8 cellular contexts compared by ENCODE assay signal in genomic region chr5:136080113-136080482, GRCh38. TPM values are rescaled to one million over a fixed set of nuclear protein-coding genes. Genes with fewer than 3 reads are reported as not detected.
DNase-seq lines count a peak whose midpoint lies in the region; ATAC-seq, FAIRE-seq and TF ChIP-seq lines count a peak whose summit lies in the region.

No MANE protein-coding gene starts in this region.

- TF ChIP-seq CTCF in liver (IDR thresholded peaks at IDR 0.05; ENCODE audit: low read depth, low read length, missing input control) (no peak), HepG2 (CRISPR knock-in tag; IDR thresholded peaks at IDR 0.05) (no peak), kidney (IDR thresholded peaks at IDR 0.05; ENCODE audit: borderline replicate concordance, extremely low read depth, insufficient read depth) (no peak)

- no peaks in the 10 kb centered on the region for H3K79me2 ChIP-seq in HepG2 (ENCODE audit: insufficient read depth, low read length)

- TF ChIP-seq RAD21 in liver (IDR thresholded peaks at IDR 0.05), result no peak
- TF ChIP-seq RAD21 in HepG2 (CRISPR knock-in tag; IDR thresholded peaks at IDR 0.05), result no peak

- DNase-seq in HepG2 (ENCODE audit: low spot score), result no peak
- no peak for DNase-seq in activated CD4-positive, alpha-beta memory T cell treated with anti-CD3 and anti-CD28 coated beads, Interleukin-2, amount 10 ng/mL, durations not matched to agents 7 days and 5 days
- no peak for DNase-seq in kidney
- no peak for DNase-seq in aorta
- no peak for DNase-seq in HuH-7 (ENCODE audit: low spot score)
- DNase-seq in NCI-H2081 (lab: John Stamatoyannopoulos, UW), result no peak
- DNase-seq in SKM-1 treated with dmso at 0.1 percent for 144 hours (lab: John Stamatoyannopoulos, UW; ENCODE audit: unreplicated experiment), result no peak

- TF ChIP-seq EP300 in HepG2 (IDR thresholded peaks at IDR 0.05; ENCODE audit: low read depth in 2 of 2, low read length in 2 of 2) (no peak), HepG2 (CRISPR knock-in tag; IDR thresholded peaks at IDR 0.05; ENCODE audit: borderline replicate concordance) (no peak)

- H3K9me3 ChIP-seq in liver (ENCODE audit: control insufficient read depth in 4 of 4, low read length in 3 of 4) (no peaks in the 10 kb centered on the region), HepG2 (ENCODE audit: low read length) (no peaks in the 10 kb centered on the region), kidney (ENCODE audit: control insufficient read depth in 1 of 2, low read length in 2 of 2) (no peaks in the 10 kb centered on the region), aorta (ENCODE audit: control insufficient read depth, low read length) (no peaks in the 10 kb centered on the region)

- ATAC-seq in HepG2 (no peak), aorta (ENCODE audit: low FRiP score) (peak; percentile 40)

- no peaks in the 10 kb centered on the region for H4K20me1 ChIP-seq in HepG2 (ENCODE audit: insufficient read depth, low read length)

- H3K4me3 ChIP-seq in liver (ENCODE audit: low read depth in 1 of 3, low read length in 3 of 3) (peak overlapping the region; percentile 1 to 13 (median 2)), HepG2 (replicated peaks in 1 of 3; ENCODE audit: insufficient read depth in 1 of 3, low read depth in 2 of 3, low read length in 3 of 3) (no peak overlapping the region), kidney (ENCODE audit: low read length in 2 of 2) (peak overlapping the region; percentile 46 to 57), aorta (ENCODE audit: low read length in 2 of 2) (no peak overlapping the region)

- peaks cover 5% of the 10 kb centered on the region for H3K4me1 Mint-ChIP-seq in activated CD4-positive, alpha-beta memory T cell treated with anti-CD3 and anti-CD28 coated beads, Interleukin-2, amount 10 ng/mL, durations not matched to agents 7 days and 5 days

- intact Hi-C loops in HepG2 (cut with micrococcal nuclease; ENCODE audit: unreplicated experiment) (loop anchor here (5.0 kb wide), 1 partner anchor 92 kb away; no protein-coding TSS in a partner anchor), kidney (cut with DNase I) (no loop called here), aorta (cut with DNase I) (loop anchor here (5.0 to 10.0 kb wide), 3 partner anchors 52 to 193 kb away; partner anchors contain the start of gene SMAD5 (in 1 of the 2))

- H3K9ac ChIP-seq in liver (ENCODE audit: low read depth in 1 of 2, low read length in 2 of 2), result peak overlapping the region in 1 of 2 donors; percentile 45
- no peak overlapping the region for H3K9ac ChIP-seq in HepG2 (ENCODE audit: insufficient read depth, low read depth, low read length)
- H3K9ac ChIP-seq in kidney (ENCODE audit: low read length in 2 of 2), result peak overlapping the region in 1 of 2 donors; percentile 74

- peak overlapping the region; percentile 85 to 86 for H3K27ac ChIP-seq in liver (ENCODE audit: low read depth in 1 of 2, low read length in 2 of 2)
- no peak overlapping the region for H3K27ac ChIP-seq in HepG2 (ENCODE audit: extremely low read length, insufficient read depth, low read length)
- peak overlapping the region in 1 of 2 donors; percentile 65 for H3K27ac ChIP-seq in kidney (ENCODE audit: low read depth in 2 of 2, low read length in 2 of 2)
- no peak overlapping the region for H3K27ac ChIP-seq in aorta (ENCODE audit: low read depth in 1 of 2, low read length in 2 of 2)

- no peak for TF ChIP-seq POLR2A in HepG2 (IDR thresholded peaks at IDR 0.05; ENCODE audit: insufficient read depth in 1 of 2, low read depth in 2 of 2, low read length in 2 of 2)

- H3K4me2 ChIP-seq in HepG2 (ENCODE audit: low read depth, low read length), result no peak overlapping the region

- no peaks in the 10 kb centered on the region for H3K36me3 ChIP-seq in liver (ENCODE audit: control insufficient read depth in 4 of 4, insufficient read depth in 3 of 4, low read depth in 1 of 4, low read length in 3 of 4)
- H3K36me3 ChIP-seq in HepG2 (replicated peaks in 1 of 2; ENCODE audit: control insufficient read depth in 1 of 2, insufficient read depth in 2 of 2, low read length in 2 of 2), result no peaks in the 10 kb centered on the region
- H3K36me3 ChIP-seq in kidney (ENCODE audit: control insufficient read depth in 1 of 2, insufficient read depth in 2 of 2, low read length in 2 of 2), result no peaks in the 10 kb centered on the region
- no peaks in the 10 kb centered on the region for H3K36me3 ChIP-seq in aorta (ENCODE audit: control insufficient read depth in 1 of 2, insufficient read depth in 2 of 2, low read length in 1 of 2)

- peaks cover 2 to 31% (median 9%) of the 10 kb centered on the region in 4 donors for H3K4me1 ChIP-seq in liver (ENCODE audit: control insufficient read depth in 4 of 4, insufficient read depth in 4 of 4, low read length in 3 of 4)
- peaks cover 29% of the 10 kb centered on the region for H3K4me1 ChIP-seq in HepG2 (ENCODE audit: insufficient read depth, low read length)
- H3K4me1 ChIP-seq in kidney (ENCODE audit: control insufficient read depth in 1 of 2, insufficient read depth in 1 of 2, low read depth in 1 of 2, low read length in 2 of 2), result peaks cover 4 to 11% of the 10 kb centered on the region in 2 donors
- H3K4me1 ChIP-seq in aorta (ENCODE audit: control insufficient read depth in 1 of 2, insufficient read depth in 2 of 2, low read length in 2 of 2), result no peaks in the 10 kb centered on the region

- H2AFZ ChIP-seq in HepG2 (ENCODE audit: low read length), result no peak overlapping the region

- CTCF ChIA-PET in HepG2 (lab: Yijun Ruan, JAX; ENCODE audit: low intra/inter-chr PET ratio, low total read pairs), result interaction anchor here (3.6 kb wide), 1 partner anchor 192 kb away, joined by 23 read pairs; no protein-coding TSS in a partner anchor
- CTCF ChIA-PET in activated CD4-positive, alpha-beta memory T cell treated with anti-CD3 and anti-CD28 coated beads, Interleukin-2, amount 10 ng/mL, durations not matched to agents 7 days and 5 days (lab: Charles Lee), result interaction anchor here (1.0 to 1.1 kb wide), 2 partner anchors 135 to 137 kb away, joined by 3 read pairs; no protein-coding TSS in a partner anchor

- in situ Hi-C loops in HepG2 (cut with HindIII; ENCODE audit: extremely low pct_ligation_motif_present, low pct_unique_long_range_greater_than_20kb), result loop anchor here (5.0 kb wide), 1 partner anchor 193 kb away; no protein-coding TSS in a partner anchor

- 70% methylated on average over 13 of the region's 13 CpGs for WGBS in liver
- 97% methylated on average over 13 of the region's 13 CpGs for WGBS in HepG2 (ENCODE audit: low lambda C conversion rate)
- WGBS in aorta, 2 donors, result 4 to 50% methylated on average over 13 of the region's 13 CpGs

- peak overlapping the region; percentile 36 for H3K4me3 Mint-ChIP-seq in activated CD4-positive, alpha-beta memory T cell treated with anti-CD3 and anti-CD28 coated beads, Interleukin-2, amount 10 ng/mL, durations not matched to agents 7 days and 5 days

- BruUV-seq in HepG2 (replicated peaks; lab: Mats Ljungman, UMichigan), result no TSS peak

- H3K27me3 Mint-ChIP-seq in activated CD4-positive, alpha-beta memory T cell treated with anti-CD3 and anti-CD28 coated beads, Interleukin-2, amount 10 ng/mL, durations not matched to agents 7 days and 5 days, result peaks cover 43% of the 10 kb centered on the region

- POLR2A ChIA-PET in HepG2 (lab: Yijun Ruan, JAX), result no interaction called here
- POLR2A ChIA-PET in activated CD4-positive, alpha-beta memory T cell treated with anti-CD3 and anti-CD28 coated beads, Interleukin-2, amount 10 ng/mL, durations not matched to agents 7 days and 5 days (lab: Charles Lee), result no interaction called here

- no peaks in the 10 kb centered on the region for H3K36me3 Mint-ChIP-seq in activated CD4-positive, alpha-beta memory T cell treated with anti-CD3 and anti-CD28 coated beads, Interleukin-2, amount 10 ng/mL, durations not matched to agents 7 days and 5 days (ENCODE audit: low read depth)

- H3K27ac Mint-ChIP-seq in activated CD4-positive, alpha-beta memory T cell treated with anti-CD3 and anti-CD28 coated beads, Interleukin-2, amount 10 ng/mL, durations not matched to agents 7 days and 5 days, result no peak overlapping the region

- H3K9me3 Mint-ChIP-seq in activated CD4-positive, alpha-beta memory T cell treated with anti-CD3 and anti-CD28 coated beads, Interleukin-2, amount 10 ng/mL, durations not matched to agents 7 days and 5 days, result no peaks in the 10 kb centered on the region

- H3K27me3 ChIP-seq in liver (ENCODE audit: control insufficient read depth in 4 of 4, insufficient read depth in 4 of 4, low read length in 3 of 4) (no peaks in the 10 kb centered on the region), HepG2 (ENCODE audit: control insufficient read depth in 1 of 2, insufficient read depth in 2 of 2, low read length in 2 of 2) (no peaks in the 10 kb centered on the region), aorta (ENCODE audit: control insufficient read depth in 1 of 2, insufficient read depth in 2 of 2, low read length in 1 of 2) (no peaks in the 10 kb centered on the region)

- no peak for FAIRE-seq in HepG2 (lab: Jason Lieb, UNC)
- no peak for FAIRE-seq in kidney (lab: Jason Lieb, UNC)

RNA-seq across cellular contexts. Expression of gene TGFBI, which starts 51.3 kb away (rescaled TPM):
- total RNA-seq in liver, result 100 to 1,000 TPM in 1 of 2 donors, 10 to 100 TPM in 1; 45.2 to 144 TPM
- 10 to 100 TPM; 33.7 to 43.0 TPM for polyA plus RNA-seq in liver
- 138 and 275 TPM in 2 replicates for total RNA-seq in HepG2 (2016; rRNA removed; fragmentation: Illumina TruSeq; extraction: Trizol)
- 50.3 and 55.8 TPM in 2 replicates for total RNA-seq in HepG2 (2016; cell fraction: cytosol; rRNA removed; fragmentation: Illumina TruSeq; extraction: Trizol; ENCODE audit: low read depth)
- 131 and 276 TPM in 2 replicates for total RNA-seq in HepG2 (2016; cell fraction: insoluble cytoplasmic fraction; rRNA removed; fragmentation: Illumina TruSeq; extraction: Trizol)
- 113 and 131 TPM in 2 replicates for total RNA-seq in HepG2 (2016; cell fraction: membrane; rRNA removed; fragmentation: Illumina TruSeq; extraction: Trizol)
- 247 and 314 TPM in 2 replicates for total RNA-seq in HepG2 (2016; cell fraction: nucleus; rRNA removed; fragmentation: Illumina TruSeq; extraction: Trizol)
- polyA plus RNA-seq in HepG2 (2011; rRNA removed), result 441 and 457 TPM in 2 replicates
- 304 and 337 TPM in 2 replicates for polyA plus RNA-seq in HepG2 (2011; cell fraction: cytosol; rRNA removed)
- 658 and 897 TPM in 2 replicates for polyA plus RNA-seq in HepG2 (2011; cell fraction: nucleus; rRNA removed)
- polyA plus RNA-seq in HepG2 (2012), result 309 and 371 TPM in 2 replicates
- 43.1 and 46.7 TPM in 2 replicates for polyA plus RNA-seq in HepG2 (2016; cell fraction: cytosol; fragmentation: Illumina TruSeq; extraction: Trizol; ENCODE audit: low read depth)
- 120 and 134 TPM in 2 replicates for polyA plus RNA-seq in HepG2 (2016; cell fraction: insoluble cytoplasmic fraction; fragmentation: Illumina TruSeq; extraction: Trizol; ENCODE audit: low read depth)
- polyA plus RNA-seq in HepG2 (2016; cell fraction: membrane; fragmentation: Illumina TruSeq; extraction: Trizol; ENCODE audit: low read depth), result 83.1 and 98.3 TPM in 2 replicates
- polyA plus RNA-seq in HepG2 (2016; cell fraction: nucleus; fragmentation: Illumina TruSeq; extraction: Trizol; ENCODE audit: insufficient read depth, low read depth), result 385 and 414 TPM in 2 replicates
- polyA minus RNA-seq in HepG2 (2011; rRNA and poly(A)+ RNA removed; ENCODE audit: low replicate concordance), result 25.5 and 364 TPM in 2 replicates
- polyA minus RNA-seq in HepG2 (2011; cell fraction: cytosol; rRNA and poly(A)+ RNA removed), result 249 and 302 TPM in 2 replicates
- 204 and 216 TPM in 2 replicates for polyA minus RNA-seq in HepG2 (2011; cell fraction: nucleus; rRNA and poly(A)+ RNA removed)
- not detected for total RNA-seq in activated CD4-positive, alpha-beta memory T cell treated with anti-CD3 and anti-CD28 coated beads, Interleukin-2, amount 10 ng/mL, durations not matched to agents 7 days and 5 days
- total RNA-seq in kidney, result 78.5 TPM
- 36.4 TPM for polyA plus RNA-seq in kidney (ENCODE audit: insufficient read depth, low read depth, low replicate concordance)
- 100 to 1,000 TPM; 322 to 335 TPM for total RNA-seq in aorta
- polyA plus RNA-seq in aorta, result 10 to 100 TPM; 83.3 to 92.4 TPM

RNA-seq across cellular contexts. Expression of gene SMAD5, which starts 52.5 kb away (rescaled TPM):
- total RNA-seq in liver, result 10 to 100 TPM; 16.2 to 42.0 TPM
- 10 to 100 TPM in 1 of 2 donors, 1 to 10 TPM in 1; 5.9 to 16.5 TPM for polyA plus RNA-seq in liver
- 48.5 and 81.0 TPM in 2 replicates for total RNA-seq in HepG2 (2016; rRNA removed; fragmentation: Illumina TruSeq; extraction: Trizol)
- 58.3 and 63.0 TPM in 2 replicates for total RNA-seq in HepG2 (2016; cell fraction: cytosol; rRNA removed; fragmentation: Illumina TruSeq; extraction: Trizol; ENCODE audit: low read depth)
- total RNA-seq in HepG2 (2016; cell fraction: insoluble cytoplasmic fraction; rRNA removed; fragmentation: Illumina TruSeq; extraction: Trizol), result 49.9 and 76.4 TPM in 2 replicates
- total RNA-seq in HepG2 (2016; cell fraction: membrane; rRNA removed; fragmentation: Illumina TruSeq; extraction: Trizol), result 32.5 and 33.6 TPM in 2 replicates
- 50.6 and 52.2 TPM in 2 replicates for total RNA-seq in HepG2 (2016; cell fraction: nucleus; rRNA removed; fragmentation: Illumina TruSeq; extraction: Trizol)
- polyA plus RNA-seq in HepG2 (2011; rRNA removed), result 27.2 and 30.0 TPM in 2 replicates
- polyA plus RNA-seq in HepG2 (2011; cell fraction: cytosol; rRNA removed), result 13.9 and 22.3 TPM in 2 replicates
- 25.7 and 30.1 TPM in 2 replicates for polyA plus RNA-seq in HepG2 (2011; cell fraction: nucleus; rRNA removed)
- polyA plus RNA-seq in HepG2 (2012), result 18.8 and 19.5 TPM in 2 replicates
- 1.1 and 1.2 TPM in 2 replicates for polyA plus RNA-seq in HepG2 (2016; cell fraction: cytosol; fragmentation: Illumina TruSeq; extraction: Trizol; ENCODE audit: low read depth)
- 30.1 and 33.0 TPM in 2 replicates for polyA plus RNA-seq in HepG2 (2016; cell fraction: insoluble cytoplasmic fraction; fragmentation: Illumina TruSeq; extraction: Trizol; ENCODE audit: low read depth)
- polyA plus RNA-seq in HepG2 (2016; cell fraction: membrane; fragmentation: Illumina TruSeq; extraction: Trizol; ENCODE audit: low read depth), result 3.2 and 3.4 TPM in 2 replicates
- polyA plus RNA-seq in HepG2 (2016; cell fraction: nucleus; fragmentation: Illumina TruSeq; extraction: Trizol; ENCODE audit: insufficient read depth, low read depth), result 21.9 and 22.9 TPM in 2 replicates
- polyA minus RNA-seq in HepG2 (2011; rRNA and poly(A)+ RNA removed; ENCODE audit: low replicate concordance), result 56.3 and 87.9 TPM in 2 replicates
- 43.4 and 52.4 TPM in 2 replicates for polyA minus RNA-seq in HepG2 (2011; cell fraction: cytosol; rRNA and poly(A)+ RNA removed)
- polyA minus RNA-seq in HepG2 (2011; cell fraction: nucleus; rRNA and poly(A)+ RNA removed), result 111 and 120 TPM in 2 replicates
- total RNA-seq in activated CD4-positive, alpha-beta memory T cell treated with anti-CD3 and anti-CD28 coated beads, Interleukin-2, amount 10 ng/mL, durations not matched to agents 7 days and 5 days, result 10 to 100 TPM; 11.5 to 11.8 TPM
- total RNA-seq in kidney, result 67.7 TPM
- 9.9 TPM for polyA plus RNA-seq in kidney (ENCODE audit: insufficient read depth, low read depth, low replicate concordance)
- total RNA-seq in aorta, result 10 to 100 TPM; 85.2 to 85.8 TPM
- 10 to 100 TPM; 11.3 to 11.9 TPM for polyA plus RNA-seq in aorta

Comparison
In these comparisons a context has a peak if more than half of its experiments do, and no peak if none do; other contexts are left out.
1. H3K27ac ChIP-seq: peak in liver (2 of 2); none in HepG2 (single experiment) and aorta (0 of 2).
2. H3K4me3 ChIP-seq: peak in liver (3 of 3) and kidney (2 of 2); none in HepG2 (0 of 3) and aorta (0 of 2).
3. RNA of gene TGFBI, which starts 51.3 kb away (total RNA-seq): 322 to 335 TPM in aorta, 50.3 to 314 TPM in HepG2, 45.2 to 144 TPM in liver and 78.5 TPM in kidney (single experiment); not detected in activated CD4-positive, alpha-beta memory T cell treated with anti-CD3 and anti-CD28 coated beads, Interleukin-2, amount 10 ng/mL, durations not matched to agents 7 days and 5 days; every median in the first group is over 10 times any median in the second.